ENCODE assay signal across 14 cellular contexts in the genomic region with DNA sequence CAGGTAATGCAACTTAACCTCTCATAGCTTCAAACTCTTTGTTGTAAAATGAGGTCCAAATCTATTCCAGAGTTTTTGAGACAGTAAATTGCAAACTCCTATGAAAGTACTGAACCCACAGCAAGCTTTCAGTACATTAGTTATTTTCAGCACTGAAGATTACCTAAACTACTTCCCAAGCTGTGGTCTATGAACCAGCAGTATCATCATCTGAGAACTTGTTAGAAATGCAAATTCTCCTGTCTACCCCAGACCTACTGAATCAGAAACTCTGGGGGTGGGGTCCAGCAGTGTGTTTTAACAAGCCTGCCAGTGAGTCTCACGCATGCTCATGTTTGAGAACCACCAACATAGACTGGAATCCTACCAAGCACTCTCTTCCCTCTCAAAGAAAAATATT. TPM values are rescaled to one million over a fixed set of nuclear protein-coding genes. Genes with fewer than 3 reads are reported as not detected.
DNase-seq lines count a peak whose midpoint lies in the region; ATAC-seq and TF ChIP-seq lines count a peak whose summit lies in the region.
"Had no signal": no experiment of that assay in that cellular context is flagged by ENCODE, and none has a peak within 500 bp of the region (broad histone marks: within the 10 kb centered on the region; RNA-seq: fewer than 3 reads in every experiment).

No MANE protein-coding gene starts in this region.

- TF ChIP-seq CTCF in MM.1S (IDR thresholded peaks at IDR 0.05; ENCODE audit: low read length) (no peak), right atrium auricular region (IDR thresholded peaks at IDR 0.05) (no peak)

- peak; percentile 94 for ATAC-seq in GM18873 (IDR thresholded peaks at IDR 0.05; ENCODE audit: low FRiP score, unreplicated experiment)
- ATAC-seq in GM21528 (IDR thresholded peaks at IDR 0.05; ENCODE audit: low FRiP score, unreplicated experiment), result peak; percentile 90
- ATAC-seq in HG03039 (IDR thresholded peaks at IDR 0.05; ENCODE audit: unreplicated experiment), result peak; percentile 97
- ATAC-seq: body of pancreas had no signal

- no peaks in the 10 kb centered on the region for H4K20me1 ChIP-seq in MM.1S (ENCODE audit: insufficient read depth, low read length)
- H4K20me1 ChIP-seq: BLaER1 treated with 17β-estradiol and CSF1 and Interleukin-3, amounts not matched to agents 10 nM and 100 nM had no signal

- H3K4me1 ChIP-seq in MM.1S (ENCODE audit: low read length) (peaks cover 11% of the 10 kb centered on the region), right atrium auricular region (peaks cover 0 to 2% of the 10 kb centered on the region in 2 donors)

- DNase-seq in MM.1S (peak; percentile 27), NCI-H2171 treated with DMSO at 0.1 percent for 48 hours (lab: John Stamatoyannopoulos, UW) (no peak), right atrium auricular region (ENCODE audit: low spot score) (no peak), germinal center (ENCODE audit: low spot score) (no peak)
- DNase-seq in activated effector memory CD4-positive, alpha-beta T cell treated with anti-CD3 and anti-CD28 coated beads, Interleukin-2, amount 50 U/mL, for 16 hours, result no peak
- DNase-seq: body of pancreas, glutamatergic neuron, NCI-H1417, retina had no signal

- no peak overlapping the region for H3K4me3 ChIP-seq in MM.1S (ENCODE audit: low read length)
- H3K4me3 ChIP-seq in right atrium auricular region, result no peak overlapping the region
- H3K4me3 ChIP-seq: BLaER1 treated with 17β-estradiol and CSF1 and Interleukin-3, amounts not matched to agents 10 nM and 100 nM; body of pancreas; SK-N-MC had no signal

- no peak overlapping the region for H3K27ac ChIP-seq in MM.1S (ENCODE audit: low read length)
- no peak overlapping the region for H3K27ac ChIP-seq in right atrium auricular region
- H3K27ac ChIP-seq: BLaER1 treated with 17β-estradiol and CSF1 and Interleukin-3, amounts not matched to agents 10 nM and 100 nM; body of pancreas; SK-N-MC had no signal

- H3K9me3 ChIP-seq in MM.1S (replicated peaks; ENCODE audit: insufficient read depth, low read length) (no peaks in the 10 kb centered on the region), right atrium auricular region (no peaks in the 10 kb centered on the region)
- H3K9me3 ChIP-seq: BLaER1 treated with 17β-estradiol and CSF1 and Interleukin-3, amounts not matched to agents 10 nM and 100 nM; body of pancreas had no signal

- no peaks in the 10 kb centered on the region for H3K79me2 ChIP-seq in MM.1S (ENCODE audit: low read length)

- H3K27me3 ChIP-seq in MM.1S (replicated peaks; ENCODE audit: insufficient read depth, low read length), result no peaks in the 10 kb centered on the region
- no peaks in the 10 kb centered on the region for H3K27me3 ChIP-seq in right atrium auricular region
- H3K27me3 ChIP-seq: BLaER1 treated with 17β-estradiol and CSF1 and Interleukin-3, amounts not matched to agents 10 nM and 100 nM; body of pancreas had no signal

- no peak overlapping the region for H2AFZ ChIP-seq in MM.1S (ENCODE audit: low read length)

- H3K4me2 ChIP-seq in MM.1S (ENCODE audit: low read depth, low read length), result peak overlapping the region; percentile 4; the same call in 1 of the 2 replicates
- H3K4me2 ChIP-seq: BLaER1 treated with 17β-estradiol and CSF1 and Interleukin-3, amounts not matched to agents 10 nM and 100 nM had no signal

- H3K36me3 ChIP-seq in MM.1S (replicated peaks; ENCODE audit: insufficient read depth, low read length), result no peaks in the 10 kb centered on the region
- H3K36me3 ChIP-seq in right atrium auricular region, result peaks cover 14% of the 10 kb centered on the region

- H3K9me2 ChIP-seq in MM.1S (replicated peaks; ENCODE audit: insufficient read depth, low read length), result no peaks in the 10 kb centered on the region

- H3F3A ChIP-seq in MM.1S (ENCODE audit: insufficient read depth, low read length), result no peaks in the 10 kb centered on the region; the same call in 1 of the 2 replicates

- no peak overlapping the region for H3K9ac ChIP-seq in MM.1S (ENCODE audit: low read length)
- H3K9ac ChIP-seq: BLaER1 treated with 17β-estradiol and CSF1 and Interleukin-3, amounts not matched to agents 10 nM and 100 nM had no signal

RNA-seq across cellular contexts. Expression of gene CASP6, which starts 5.7 kb away (rescaled TPM):
- 10 to 100 TPM in 1 of 2 donors, 1 to 10 TPM in 1; 8.6 to 18.2 TPM for total RNA-seq in right atrium auricular region

RNA-seq across cellular contexts. Expression of gene PLA2G12A, which starts 20.9 kb away (rescaled TPM):
- total RNA-seq in right atrium auricular region, result 10 to 100 TPM; 52.1 to 56.4 TPM
